10 cellular contexts compared by ENCODE assay signal in genomic region chr5:137621861-137622823, GRCh38.
DNase-seq lines count a peak whose midpoint lies in the region; ATAC-seq, FAIRE-seq and TF ChIP-seq lines count a peak whose summit lies in the region.
"Had no signal": no experiment of that assay in that cellular context is flagged by ENCODE, and none has a peak within 500 bp of the region (broad histone marks: within the 10 kb centered on the region; RNA-seq: fewer than 3 reads in every experiment).

No MANE protein-coding gene starts in this region.

- 30 to 35% (median 31%) methylated on average over 10 of the region's 10 CpGs for WGBS in psoas muscle, 3 donors

- peaks cover 32% of the 10 kb centered on the region for H3K4me1 ChIP-seq in psoas muscle
- peaks cover 16% of the 10 kb centered on the region for H3K4me1 ChIP-seq in upper lobe of right lung

- H3K27ac ChIP-seq in psoas muscle (peak overlapping the region; percentile 93), upper lobe of right lung (no peak overlapping the region)

- H3K27me3 ChIP-seq in psoas muscle (ENCODE audit: insufficient read depth in 3 of 3, low read length in 2 of 3) (no peaks in the 10 kb centered on the region), upper lobe of right lung (no peaks in the 10 kb centered on the region)
- H3K27me3 ChIP-seq: upper lobe of left lung had no signal

- in situ Hi-C loops in KBM-7 (cut with MboI; ENCODE audit: low pct_unique_long_range_greater_than_20kb, low sequenced_read_pairs), result no loop called here

- H3K36me3 ChIP-seq in psoas muscle (ENCODE audit: insufficient read depth in 1 of 2, low read depth in 1 of 2) (no peaks in the 10 kb centered on the region), upper lobe of right lung (no peaks in the 10 kb centered on the region)

- H3K9me3 ChIP-seq in psoas muscle (no peaks in the 10 kb centered on the region), upper lobe of right lung (no peaks in the 10 kb centered on the region)
- H3K9me3 ChIP-seq: upper lobe of left lung had no signal

- DNase-seq in GM12892 (ENCODE audit: insufficient read length) (no peak), amniotic epithelial cell (ENCODE audit: low read depth) (peak; percentile 25), foreskin melanocyte (peak; percentile 49), psoas muscle (peak; percentile 81 to 91), KBM-7 (no peak), upper lobe of right lung (no peak)
- DNase-seq: NCI-H510A had no signal

- H3K4me3 ChIP-seq in psoas muscle, result peak overlapping the region; percentile 19
- no peak overlapping the region for H3K4me3 ChIP-seq in upper lobe of right lung
- H3K4me3 ChIP-seq: upper lobe of left lung had no signal

- ATAC-seq in psoas muscle (peak; percentile 92 to 95 (median 94)), HG02885 (IDR thresholded peaks at IDR 0.05; ENCODE audit: poor library complexity, unreplicated experiment) (no peak), upper lobe of right lung (no peak), HG03097 (IDR thresholded peaks at IDR 0.05; ENCODE audit: low FRiP score, unreplicated experiment) (no peak)

- TF ChIP-seq CTCF in psoas muscle (IDR thresholded peaks at IDR 0.05), result no peak
- no peak for TF ChIP-seq CTCF in upper lobe of right lung (IDR thresholded peaks at IDR 0.05)

- intact Hi-C loops in psoas muscle (cut with DNase I) (loop anchor here in 1 of 2 donors (10.0 kb wide), 1 partner anchor 203 kb away; no protein-coding TSS in a partner anchor), upper lobe of right lung (cut with DNase I) (no loop called here)

- FAIRE-seq in GM12892 (lab: Jason Lieb, UNC), result peak; percentile 54

- no peak for TF ChIP-seq POLR2A in GM12892 (IDR thresholded peaks at IDR 0.05; ENCODE audit: low read depth, low read length)

Comparison
In these comparisons a context has a peak if more than half of its experiments do, and no peak if none do; other contexts are left out.
1. DNase-seq: peak in amniotic epithelial cell (single experiment), foreskin melanocyte (single experiment) and psoas muscle (2 of 2); none in GM12892 (single experiment), KBM-7 (single experiment) and upper lobe of right lung (single experiment).
2. ATAC-seq: peak in psoas muscle (4 of 4); none in HG02885 (single experiment), upper lobe of right lung (single experiment) and HG03097 (single experiment).